Comparison of ENCODE assay signal across 20 cellular contexts in the genomic region with DNA sequence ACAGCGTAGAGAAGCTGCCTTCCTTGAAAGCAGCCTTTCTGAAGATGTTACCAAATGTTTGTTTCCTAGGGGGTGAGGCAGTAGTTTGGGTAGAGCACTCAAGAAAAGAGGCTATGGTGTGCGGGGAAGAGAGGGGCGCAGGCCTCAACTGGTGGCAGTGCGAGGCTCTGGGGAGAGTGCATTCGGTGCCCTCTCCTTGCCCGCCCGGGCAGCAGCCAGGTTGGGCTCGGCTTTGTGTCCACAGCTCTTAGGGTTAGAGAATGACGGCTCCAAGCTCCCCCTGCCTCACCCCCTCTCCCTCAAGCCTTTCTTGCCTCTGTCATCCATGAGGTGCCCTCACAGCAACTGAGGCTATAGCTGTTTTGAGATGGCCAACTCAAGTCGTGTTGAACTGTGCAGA. TPM values are rescaled to one million over a fixed set of nuclear protein-coding genes. Genes with fewer than 3 reads are reported as not detected.
A peak's percentile ranks its signal among the peaks of the same experiment; 100 is the strongest.
DNase-seq lines count a peak whose midpoint lies in the region; ATAC-seq and TF ChIP-seq lines count a peak whose summit lies in the region.
"Had no signal": no experiment of that assay in that cellular context is flagged by ENCODE, and none has a peak within 500 bp of the region (broad histone marks: within the 10 kb centered on the region; RNA-seq: fewer than 3 reads in every experiment).

No MANE protein-coding gene starts in this region.

- ATAC-seq in CD4-positive, alpha-beta T cell (ENCODE audit: poor library complexity), result no peak

- H3K4me3 Mint-ChIP-seq in activated CD4-positive, alpha-beta T cell treated with anti-CD3 and anti-CD28 coated beads, Interleukin-2, amount 10 ng/mL, durations not matched to agents 7 days and 5 days, result no peak overlapping the region
- H3K4me3 Mint-ChIP-seq in CD4-positive, alpha-beta T cell, result no peak overlapping the region
- H3K4me3 Mint-ChIP-seq in HFFc6 (no peak overlapping the region), neural progenitor cell (no peak overlapping the region)
- H3K4me3 Mint-ChIP-seq: CD14-positive monocyte had no signal

- H3K27ac ChIP-seq in CD4-positive, alpha-beta T cell (ENCODE audit: low read depth, low read length), result no peak overlapping the region
- no peak overlapping the region for H3K27ac ChIP-seq in neural progenitor cell
- H3K27ac ChIP-seq: GM23248, PC-9, SK-N-MC had no signal

- no peaks in the 10 kb centered on the region for H3K9me3 ChIP-seq in CD4-positive, alpha-beta T cell (ENCODE audit: control insufficient read depth, low read length)
- H3K9me3 ChIP-seq in neural progenitor cell (ENCODE audit: low read depth), result no peaks in the 10 kb centered on the region

- no peaks in the 10 kb centered on the region for H3K27me3 ChIP-seq in CD4-positive, alpha-beta T cell (ENCODE audit: control insufficient read depth, insufficient read depth, low read length)
- H3K27me3 ChIP-seq in neural progenitor cell, result no peaks in the 10 kb centered on the region

- H3K27me3 Mint-ChIP-seq in activated CD4-positive, alpha-beta T cell treated with anti-CD3 and anti-CD28 coated beads, Interleukin-2, amount 10 ng/mL, durations not matched to agents 7 days and 5 days, result no peaks in the 10 kb centered on the region
- H3K27me3 Mint-ChIP-seq in CD4-positive, alpha-beta T cell, result no peaks in the 10 kb centered on the region
- H3K27me3 Mint-ChIP-seq in HFFc6 (ENCODE audit: insufficient read depth) (peaks cover 20% of the 10 kb centered on the region), neural progenitor cell (ENCODE audit: insufficient read depth, low read depth) (peaks cover 7% of the 10 kb centered on the region)

- no peaks in the 10 kb centered on the region for H3K79me2 ChIP-seq in neural progenitor cell (ENCODE audit: low read depth)

- TF ChIP-seq CTCF in CD4-positive, alpha-beta T cell (IDR thresholded peaks at IDR 0.05), result no peak
- no peak for TF ChIP-seq CTCF in HFFc6 (IDR thresholded peaks at IDR 0.05)
- TF ChIP-seq CTCF in neural progenitor cell (IDR thresholded peaks at IDR 0.05), result no peak

- DNase-seq in activated CD4-positive, alpha-beta T cell treated with anti-CD3 and anti-CD28 coated beads, Interleukin-2, amount 10 ng/mL, durations not matched to agents 7 days and 5 days, result no peak
- no peak for DNase-seq in activated CD4-positive, alpha-beta T cell treated with anti-CD3 and anti-CD28 coated beads for 1 hour
- no peak for DNase-seq in CD4-positive, alpha-beta T cell
- DNase-seq in HFFc6, result no peak
- DNase-seq in neural progenitor cell (ENCODE audit: low spot score), result no peak
- DNase-seq in NCI-H1436 treated with DMSO at 0.1 percent for 48 hours (lab: John Stamatoyannopoulos, UW), result no peak
- DNase-seq in RPMI8226, result no peak
- DNase-seq in COR-L47 (lab: John Stamatoyannopoulos, UW), result no peak
- DNase-seq: DMS79 treated with DMSO at 0.1 percent for 48 hours, GDM1, GM23248, KBM-7, MV-4-11, NCI-H1417 treated with DMSO at 0.1 percent for 48 hours, NCI-H2029 treated with DMSO at 0.1 percent for 48 hours, NCI-H510A, PC-9 had no signal

- peaks cover 14% of the 10 kb centered on the region for H3F3A ChIP-seq in neural progenitor cell (ENCODE audit: low read depth)

- H2AFZ ChIP-seq in neural progenitor cell (replicated peaks), result no peak overlapping the region
- H2AFZ ChIP-seq: GM23248, PC-9 had no signal

- POLR2A ChIA-PET in activated CD4-positive, alpha-beta T cell treated with anti-CD3 and anti-CD28 coated beads, Interleukin-2, amount 10 ng/mL, durations not matched to agents 7 days and 5 days (lab: Charles Lee), result no interaction called here
- POLR2A ChIA-PET in CD4-positive, alpha-beta T cell (lab: Charles Lee), result interaction anchor here (0.9 kb wide), 1 partner anchor 9 kb away, joined by 4 read pairs; no protein-coding TSS in a partner anchor

- H3K27ac Mint-ChIP-seq in activated CD4-positive, alpha-beta T cell treated with anti-CD3 and anti-CD28 coated beads, Interleukin-2, amount 10 ng/mL, durations not matched to agents 7 days and 5 days, result peak overlapping the region; percentile 68
- peak overlapping the region; percentile 42 for H3K27ac Mint-ChIP-seq in CD4-positive, alpha-beta T cell
- peak overlapping the region; percentile 54; the same call in 1 of the 2 replicates for H3K27ac Mint-ChIP-seq in HFFc6
- peak overlapping the region; percentile 15 for H3K27ac Mint-ChIP-seq in neural progenitor cell

- intact Hi-C loops in CD4-positive, alpha-beta T cell (cut with DNase I, micrococcal nuclease), result no loop called here

- H3K4me1 Mint-ChIP-seq in activated CD4-positive, alpha-beta T cell treated with anti-CD3 and anti-CD28 coated beads, Interleukin-2, amount 10 ng/mL, durations not matched to agents 7 days and 5 days, result peaks cover 11% of the 10 kb centered on the region
- H3K4me1 Mint-ChIP-seq in CD4-positive, alpha-beta T cell (ENCODE audit: low read depth), result peaks cover 13% of the 10 kb centered on the region
- H3K4me1 Mint-ChIP-seq in HFFc6 (ENCODE audit: low read depth) (peaks cover 7% of the 10 kb centered on the region), neural progenitor cell (peaks cover 15% of the 10 kb centered on the region)
- H3K4me1 Mint-ChIP-seq: CD14-positive monocyte had no signal

- no peaks in the 10 kb centered on the region for H3K9me3 Mint-ChIP-seq in activated CD4-positive, alpha-beta T cell treated with anti-CD3 and anti-CD28 coated beads, Interleukin-2, amount 10 ng/mL, durations not matched to agents 7 days and 5 days
- H3K9me3 Mint-ChIP-seq in CD4-positive, alpha-beta T cell, result no peaks in the 10 kb centered on the region
- H3K9me3 Mint-ChIP-seq in HFFc6, result no peaks in the 10 kb centered on the region
- no peaks in the 10 kb centered on the region for H3K9me3 Mint-ChIP-seq in neural progenitor cell
- H3K9me3 Mint-ChIP-seq: CD14-positive monocyte had no signal

- H3K9ac ChIP-seq in neural progenitor cell, result no peak overlapping the region
- H3K9ac ChIP-seq: GM23248 had no signal

- H3K36me3 ChIP-seq in neural progenitor cell, result no peaks in the 10 kb centered on the region

- peaks cover 5% of the 10 kb centered on the region for H3K36me3 Mint-ChIP-seq in activated CD4-positive, alpha-beta T cell treated with anti-CD3 and anti-CD28 coated beads, Interleukin-2, amount 10 ng/mL, durations not matched to agents 7 days and 5 days (ENCODE audit: low read depth)
- peaks cover 6% of the 10 kb centered on the region for H3K36me3 Mint-ChIP-seq in CD4-positive, alpha-beta T cell (ENCODE audit: low read depth)
- H3K36me3 Mint-ChIP-seq in HFFc6 (ENCODE audit: low read depth) (peaks cover 16% of the 10 kb centered on the region; the same call in 1 of the 2 replicates), neural progenitor cell (peaks cover 18% of the 10 kb centered on the region)

- H3K4me2 ChIP-seq in neural progenitor cell, result no peak overlapping the region
- H3K4me2 ChIP-seq: PC-9 had no signal

- H4K20me1 ChIP-seq in neural progenitor cell (ENCODE audit: low read depth), result peaks cover 6% of the 10 kb centered on the region

- H3K4me3 ChIP-seq in neural progenitor cell, result no peak overlapping the region
- H3K4me3 ChIP-seq: GM12878, GM23248, PC-9, SK-N-MC had no signal

- CTCF ChIA-PET in activated CD4-positive, alpha-beta T cell treated with anti-CD3 and anti-CD28 coated beads, Interleukin-2, amount 10 ng/mL, durations not matched to agents 7 days and 5 days (lab: Charles Lee), result interaction anchor here (1.4 kb wide), 1 partner anchor 19 kb away, joined by 5 read pairs; no protein-coding TSS in a partner anchor
- CTCF ChIA-PET in CD4-positive, alpha-beta T cell (lab: Charles Lee), result interaction anchor here (1.2 kb wide), 1 partner anchor 19 kb away, joined by 3 read pairs; no protein-coding TSS in a partner anchor

- H3K4me1 ChIP-seq in neural progenitor cell, result peaks cover 5% of the 10 kb centered on the region

RNA-seq across cellular contexts. Expression of gene SLFNL1, which starts 0.9 kb away (rescaled TPM):
- under 1 TPM; 0.25 to 0.56 TPM for total RNA-seq in activated CD4-positive, alpha-beta T cell treated with anti-CD3 and anti-CD28 coated beads, Interleukin-2, amount 10 ng/mL, durations not matched to agents 7 days and 5 days
- total RNA-seq in CD4-positive, alpha-beta T cell, result under 1 TPM; 0.08 to 0.17 TPM
- under 1 TPM in 4 of 6 experiments, not detected in 2; 0.07 to 0.17 (median 0.11) TPM for total RNA-seq in HFFc6 (2021; fragmentation: NEBNext Ultra II Directional; extraction: Animal tissue kit (Norgen Biotek cat#: 25700))
- total RNA-seq in neural progenitor cell (ENCODE audit: low replicate concordance), result 0.19 TPM in 1 of 2 replicates, not detected in the other

RNA-seq across cellular contexts. Expression of gene CTPS1, which starts 42.9 kb away (rescaled TPM):
- 10 to 100 TPM; 54.6 to 55.6 TPM for total RNA-seq in activated CD4-positive, alpha-beta T cell treated with anti-CD3 and anti-CD28 coated beads, Interleukin-2, amount 10 ng/mL, durations not matched to agents 7 days and 5 days
- 10 to 100 TPM; 37.1 to 37.4 TPM for total RNA-seq in CD4-positive, alpha-beta T cell
- 100 to 1,000 TPM in 1 of 6 experiments, 10 to 100 TPM in 5; 89.3 to 125 (median 91.6) TPM for total RNA-seq in HFFc6 (2021; fragmentation: NEBNext Ultra II Directional; extraction: Animal tissue kit (Norgen Biotek cat#: 25700))
- total RNA-seq in neural progenitor cell (ENCODE audit: low replicate concordance), result 73.8 and 77.6 TPM in 2 replicates

Comparison
In these comparisons a context has a peak if more than half of its experiments do, and no peak if none do; other contexts are left out.
1. H3K27ac Mint-ChIP-seq: peak in every context shown above with its lines; median percentile 68 in activated CD4-positive, alpha-beta T cell treated with anti-CD3 and anti-CD28 coated beads, Interleukin-2, amount 10 ng/mL, durations not matched to agents 7 days and 5 days; 54 in HFFc6; 42 in CD4-positive, alpha-beta T cell; 15 in neural progenitor cell.